ENCODE assay signal across 30 cellular contexts in the genomic region with DNA sequence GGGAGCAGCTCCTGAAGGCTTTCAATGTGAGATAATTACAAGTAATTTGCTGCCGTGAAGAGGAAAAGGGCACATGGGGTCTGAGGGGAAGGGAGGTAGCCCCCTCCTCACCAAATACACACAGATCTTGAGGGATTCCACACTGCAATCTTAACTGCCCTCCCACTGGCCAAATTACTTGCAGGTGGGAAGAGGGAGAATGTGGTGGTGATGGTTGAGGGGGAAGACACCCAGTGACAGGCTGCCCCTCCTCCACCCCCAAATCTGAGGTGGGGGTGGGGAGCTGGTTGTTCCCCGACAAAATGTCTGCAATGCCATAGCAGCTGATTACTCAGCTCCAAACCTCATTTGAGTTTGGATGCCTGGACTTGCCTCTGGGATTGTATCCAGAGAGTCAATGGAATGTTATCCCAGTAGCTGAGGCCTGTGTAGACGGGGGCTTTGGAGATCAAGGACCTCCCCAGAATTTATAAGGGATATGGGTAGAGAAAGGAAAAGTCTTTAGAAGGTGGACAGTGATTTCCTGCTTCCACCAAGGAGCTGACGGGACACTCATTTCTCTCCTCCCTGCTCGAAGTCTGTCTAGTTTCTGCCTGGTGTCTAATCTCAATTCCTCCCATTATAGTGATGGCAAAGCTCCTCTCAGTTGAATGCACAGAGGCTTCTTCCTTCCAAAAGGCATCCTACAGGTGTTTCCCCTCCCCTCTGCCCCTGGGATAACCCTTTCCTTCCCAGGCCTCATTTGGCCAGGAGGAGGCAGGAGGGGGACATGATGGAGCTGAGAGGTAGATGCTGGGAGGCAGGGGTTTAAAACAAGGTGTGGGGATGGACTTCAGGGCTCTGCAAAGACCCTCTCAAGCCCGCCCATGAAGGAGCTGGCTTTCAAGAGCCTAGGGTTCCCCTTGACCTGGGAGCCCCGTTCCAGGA. TPM values are rescaled to one million over a fixed set of nuclear protein-coding genes. Genes with fewer than 3 reads are reported as not detected.
DNase-seq lines count a peak whose midpoint lies in the region; ATAC-seq and TF ChIP-seq lines count a peak whose summit lies in the region.
"Had no signal": no experiment of that assay in that cellular context is flagged by ENCODE, and none has a peak within 500 bp of the region (broad histone marks: within the 10 kb centered on the region; RNA-seq: fewer than 3 reads in every experiment).

No MANE protein-coding gene starts in this region.

- H3K14ac ChIP-seq in IMR-90 (replicated peaks; ENCODE audit: low read depth, low read length): no peak overlapping the region

- no peak overlapping the region for H3K4me2 ChIP-seq in IMR-90 (ENCODE audit: low read depth, low read length)
- H3K4me2 ChIP-seq in osteoblast (ENCODE audit: insufficient read depth, low read length): no peak overlapping the region

- H2BK120ac ChIP-seq in IMR-90 (ENCODE audit: low read depth, low read length): no peak overlapping the region

- H3K36me3 ChIP-seq in IMR-90 (ENCODE audit: control insufficient read depth, insufficient read depth, low read length) (no peaks in the 10 kb centered on the region), endodermal cell (ENCODE audit: control insufficient read depth, insufficient read depth, low read length) (no peaks in the 10 kb centered on the region), osteoblast (ENCODE audit: insufficient read depth, low read length) (no peaks in the 10 kb centered on the region)
- H3K36me3 ChIP-seq: breast epithelium, SJCRH30 had no signal

- H3K18ac ChIP-seq in IMR-90 (ENCODE audit: low read depth, low read length): no peak overlapping the region

- no peak overlapping the region for H3K27ac Mint-ChIP-seq in endodermal cell
- H3K27ac Mint-ChIP-seq: activated CD4-positive, alpha-beta memory T cell treated with anti-CD3 and anti-CD28 coated beads for 36 hours; activated naive CD4-positive, alpha-beta T cell treated with anti-CD3 and anti-CD28 coated beads, Interleukin-2, amount 50 U/mL, for 72 hours had no signal

- H4K5ac ChIP-seq in IMR-90 (ENCODE audit: low read depth, low read length): no peak overlapping the region

- H2BK5ac ChIP-seq in IMR-90 (ENCODE audit: low read depth, low read length, poor library complexity, severe bottlenecking): no peak overlapping the region

- H3K27ac ChIP-seq in IMR-90 (ENCODE audit: insufficient read depth, low read length) (no peak overlapping the region), endodermal cell (ENCODE audit: low read depth, low read length) (no peak overlapping the region), osteoblast (ENCODE audit: low read depth, low read length) (no peak overlapping the region)
- H3K27ac ChIP-seq: breast epithelium, SJCRH30 had no signal

- no peaks in the 10 kb centered on the region for H3K79me2 ChIP-seq in osteoblast (ENCODE audit: insufficient read depth, low read length)

- ATAC-seq in IMR-90 (ENCODE audit: low read depth) (0 out of 2 replicates have a peak, but pooled peaks have one; percentile 21), HG03045 (IDR thresholded peaks at IDR 0.05; ENCODE audit: unreplicated experiment) (no peak)
- ATAC-seq: activated naive CD4-positive, alpha-beta T cell treated with anti-CD3 and anti-CD28 coated beads, Interleukin-2, amount 50 U/mL, for 72 hours; Panc1; sciatic nerve had no signal

- H3K9me3 Mint-ChIP-seq in endodermal cell: no peaks in the 10 kb centered on the region
- H3K9me3 Mint-ChIP-seq: activated CD4-positive, alpha-beta memory T cell treated with anti-CD3 and anti-CD28 coated beads for 36 hours; activated naive CD4-positive, alpha-beta T cell treated with anti-CD3 and anti-CD28 coated beads, Interleukin-2, amount 50 U/mL, for 72 hours; CD8-positive, alpha-beta memory T cell; neural crest cell had no signal

- H3K9me1 ChIP-seq in IMR-90 (ENCODE audit: insufficient read depth, low read length): no peaks in the 10 kb centered on the region; the same call in 1 of the 2 replicates

- H3K4me3 Mint-ChIP-seq in endodermal cell: no peak overlapping the region
- H3K4me3 Mint-ChIP-seq: activated CD4-positive, alpha-beta memory T cell treated with anti-CD3 and anti-CD28 coated beads for 36 hours; CD8-positive, alpha-beta memory T cell; neural crest cell had no signal

- H3K36me3 Mint-ChIP-seq in endodermal cell (ENCODE audit: low read depth): no peaks in the 10 kb centered on the region
- H3K36me3 Mint-ChIP-seq: activated CD4-positive, alpha-beta memory T cell treated with anti-CD3 and anti-CD28 coated beads for 36 hours; activated naive CD4-positive, alpha-beta T cell treated with anti-CD3 and anti-CD28 coated beads, Interleukin-2, amount 50 U/mL, for 72 hours; CD8-positive, alpha-beta memory T cell had no signal

- no peak overlapping the region for H2BK20ac ChIP-seq in IMR-90 (ENCODE audit: low read depth, low read length)

- H3K9ac ChIP-seq in IMR-90 (ENCODE audit: low read depth, low read length) (no peak overlapping the region), endodermal cell (ENCODE audit: extremely low read depth, low read length, poor library complexity, severe bottlenecking) (no peak overlapping the region)

- H2AFZ ChIP-seq in IMR-90 (replicated peaks; ENCODE audit: low read length, poor library complexity) (no peak overlapping the region), osteoblast (ENCODE audit: low read length) (no peak overlapping the region)

- DNase-seq in GM03348 (ENCODE audit: low spot score) (peak; percentile 47), IMR-90 (no peak), endodermal cell (peak; percentile 82), osteoblast (ENCODE audit: insufficient read length, low spot score, missing footprints) (peak; percentile 87), NCI-H1930 (lab: John Stamatoyannopoulos, UW) (no peak), CD1c-positive myeloid dendritic cell (ENCODE audit: extremely low spot score) (no peak)
- DNase-seq: activated CD4-positive, alpha-beta memory T cell treated with anti-CD3 and anti-CD28 coated beads for 36 hours; activated CD8-positive, alpha-beta memory T cell treated with anti-CD3 and anti-CD28 coated beads, Interleukin-2, amount 50 U/mL, for 4 hours; CD8-positive, alpha-beta memory T cell; DMS 273 treated with DMSO at 0.1 percent for 48 hours; effector CD4-positive, alpha-beta T cell; EL; HCEC 1CT; head of caudate nucleus; NCI-H1694 treated with DMSO at 0.1 percent for 48 hours; NCI-H2171 treated with DMSO at 0.1 percent for 48 hours; NCI-H524 treated with DMSO at 0.1 percent for 48 hours; SJCRH30; stimulated activated CD4-positive, alpha-beta T cell treated with anti-CD3 and anti-CD28 coated beads, Interleukin-12 subunit alpha, Interleukin-12 subunit beta, amount 100 ng/mL, for 4 hours; stimulated activated CD4-positive, alpha-beta T cell treated with anti-CD3 and anti-CD28 coated beads, Interleukin-4, amount 100 ng/mL, for 1 hour; T1000; trophoblast cell had no signal

- H4K91ac ChIP-seq in IMR-90 (ENCODE audit: insufficient read depth, low read depth, low read length): no peak overlapping the region

- H3K4ac ChIP-seq in IMR-90 (ENCODE audit: low read depth, low read length): no peak overlapping the region

- intact Hi-C loops in IMR-90 (cut with micrococcal nuclease): no loop called here

- H3K56ac ChIP-seq in IMR-90 (ENCODE audit: extremely low read depth, insufficient read depth, low read length): no peak overlapping the region

- dilution Hi-C loops in IMR-90 (cut with HindIII; ENCODE audit: low sequenced_read_pairs, unreplicated experiment): no loop called here

- H3K79me1 ChIP-seq in IMR-90 (ENCODE audit: low read depth in 1 of 2, low read length in 2 of 2): no peaks in the 10 kb centered on the region

- no CpG with 5 or more reads among the region's 7 CpGs for WGBS in IMR-90 (ENCODE audit: extremely low coverage in 2 of 2, insufficient read length in 1 of 2), 2 experiments
- WGBS in endodermal cell (ENCODE audit: insufficient coverage in 1 of 2, insufficient read length in 1 of 2), 2 experiments: 84 to 89% methylated on average over 3 to 7 of the region's 7 CpGs

- H3K4me1 Mint-ChIP-seq in endodermal cell: peaks cover 18% of the 10 kb centered on the region

- no TSS peak for BruUV-seq in IMR-90 (replicated peaks; lab: Mats Ljungman, UMichigan)

- H3K27me3 Mint-ChIP-seq in endodermal cell (ENCODE audit: insufficient read depth): peaks cover 92% of the 10 kb centered on the region

- H2AK9ac ChIP-seq in IMR-90 (replicated peaks; ENCODE audit: low read depth, low read length, poor library complexity): no peak overlapping the region

- TF ChIP-seq CTCF in IMR-90 (conservative IDR thresholded peaks at IDR 0.05; ENCODE audit: low read depth, low read length) (no peak), endodermal cell (conservative IDR thresholded peaks at IDR 0.05) (peak; percentile 39), osteoblast (IDR thresholded peaks at IDR 0.05; ENCODE audit: extremely low read depth, low read depth, low read length) (no peak)

- in situ Hi-C loops in IMR-90 (cut with MboI; ENCODE audit: low sequenced_read_pairs): no loop called here

- no peak overlapping the region for H2BK15ac ChIP-seq in IMR-90 (ENCODE audit: low read depth, low read length)

- H3K27me3 ChIP-seq in IMR-90 (ENCODE audit: control insufficient read depth, insufficient read depth, low read length): peaks cover 94% of the 10 kb centered on the region
- peaks cover 63% of the 10 kb centered on the region for H3K27me3 ChIP-seq in endodermal cell (ENCODE audit: control insufficient read depth, insufficient read depth, low read length, poor library complexity, severe bottlenecking)
- peaks cover 24% of the 10 kb centered on the region for H3K27me3 ChIP-seq in osteoblast (ENCODE audit: insufficient read depth, low read length)

- H3K4me1 ChIP-seq in IMR-90 (ENCODE audit: control insufficient read depth, insufficient read depth, low read length) (no peaks in the 10 kb centered on the region; the same call in 1 of the 2 replicates), endodermal cell (ENCODE audit: control insufficient read depth, insufficient read depth, low read length) (peaks cover 2% of the 10 kb centered on the region), osteoblast (ENCODE audit: insufficient read depth, low read length) (peaks cover 30% of the 10 kb centered on the region)
- H3K4me1 ChIP-seq: breast epithelium had no signal

- CTCF ChIA-PET in IMR-90 (lab: Yijun Ruan, JAX): interaction anchor here (1.1 kb wide), 1 partner anchor 26 kb away, joined by 3 read pairs; no protein-coding TSS in a partner anchor

- POLR2A ChIA-PET in IMR-90 (lab: Charles Lee; ENCODE audit: unreplicated experiment): no interaction called here

- no peak overlapping the region for H3K23ac ChIP-seq in IMR-90 (ENCODE audit: low read depth, low read length)

- no peak overlapping the region for H2AK5ac ChIP-seq in IMR-90 (ENCODE audit: low read depth, low read length)

- no peak for TF ChIP-seq POLR2A in IMR-90 (IDR thresholded peaks at IDR 0.05; ENCODE audit: low read depth, low read length)

- H4K8ac ChIP-seq in IMR-90 (ENCODE audit: low read depth in 2 of 2, low read length in 2 of 2): no peak overlapping the region

- TF ChIP-seq RAD21 in IMR-90 (IDR thresholded peaks at IDR 0.05; ENCODE audit: low read length): no peak

- H3K4me3 ChIP-seq in IMR-90 (ENCODE audit: insufficient read depth, low read depth, low read length) (no peak overlapping the region), endodermal cell (ENCODE audit: low read length) (no peak overlapping the region), osteoblast (ENCODE audit: insufficient read depth, low read length) (no peak overlapping the region)
- H3K4me3 ChIP-seq: breast epithelium, lung, SJCRH30 had no signal

- no peaks in the 10 kb centered on the region; the same call in 1 of the 2 replicates for H4K20me1 ChIP-seq in IMR-90 (ENCODE audit: insufficient read depth, low read length)
- H4K20me1 ChIP-seq in osteoblast (ENCODE audit: insufficient read depth, low read length): no peaks in the 10 kb centered on the region

- H3K9me3 ChIP-seq in IMR-90 (ENCODE audit: control insufficient read depth, insufficient read depth, low read length) (peaks cover 3% of the 10 kb centered on the region; the same call in 1 of the 2 replicates), endodermal cell (ENCODE audit: control insufficient read depth, low read length) (no peaks in the 10 kb centered on the region), osteoblast (ENCODE audit: low read depth, low read length) (no peaks in the 10 kb centered on the region)
- H3K9me3 ChIP-seq: breast epithelium, SJCRH30 had no signal

RNA-seq across cellular contexts. Expression of a gene that starts 8.7 kb away (rescaled TPM):
- total RNA-seq in IMR-90 (2012; rRNA removed) (not detected in 2 replicates), endodermal cell (1 to 10 TPM; 1.6 to 2.1 TPM), osteoblast (under 0.01 TPM in 1 of 2 replicates, not detected in the other)
- polyA plus RNA-seq in IMR-90 (2012; rRNA removed): not detected in 2 replicates
- not detected in 2 replicates for polyA plus RNA-seq in IMR-90 (2012; cell fraction: cytosol; rRNA removed)
- polyA plus RNA-seq in IMR-90 (2012; cell fraction: nucleus; rRNA removed; ENCODE audit: low replicate concordance): 0.13 and 0.17 TPM in 2 replicates
- 0.64 TPM for polyA plus RNA-seq in endodermal cell (2013, experiment 1 of 2)
- 0.79 TPM for polyA plus RNA-seq in endodermal cell (2013, experiment 2 of 2)
- total RNA-seq: fibroblast of villous mesenchyme, sciatic nerve had no signal
- polyA plus RNA-seq: CD8-positive, alpha-beta memory T cell had no signal

RNA-seq across cellular contexts. Expression of a gene that starts 17.3 kb away (rescaled TPM):
- not detected in 2 replicates for total RNA-seq in IMR-90 (2012; rRNA removed)
- not detected in 2 replicates for polyA plus RNA-seq in IMR-90 (2012; rRNA removed)
- not detected in 2 replicates for polyA plus RNA-seq in IMR-90 (2012; cell fraction: cytosol; rRNA removed)
- polyA plus RNA-seq in IMR-90 (2012; cell fraction: nucleus; rRNA removed; ENCODE audit: low replicate concordance): not detected in 2 replicates
- 1 to 10 TPM in 1 of 2 donors, under 1 TPM in 1; 0.58 to 1.4 TPM for total RNA-seq in endodermal cell
- 1.2 TPM for polyA plus RNA-seq in endodermal cell (2013, experiment 1 of 2)
- 1.5 TPM for polyA plus RNA-seq in endodermal cell (2013, experiment 2 of 2)
- total RNA-seq in osteoblast: 0.59 and 1.1 TPM in 2 replicates
- total RNA-seq: activated CD4-positive, alpha-beta memory T cell treated with anti-CD3 and anti-CD28 coated beads for 36 hours; fibroblast of villous mesenchyme; SJCRH30 had no signal
- polyA plus RNA-seq: CD8-positive, alpha-beta memory T cell had no signal

Comparison
In these comparisons a context has a peak if more than half of its experiments do, and no peak if none do; other contexts are left out.
1. DNase-seq: peak in GM03348 (single experiment), endodermal cell (single experiment) and osteoblast (single experiment); none in IMR-90 (single experiment), NCI-H1930 (0 of 2) and CD1c-positive myeloid dendritic cell (single experiment).